8 cellular contexts compared by ENCODE assay signal in genomic region chrX:103215768-103216085, GRCh38. TPM values are rescaled to one million over a fixed set of nuclear protein-coding genes. Genes with fewer than 3 reads are reported as not detected.
DNase-seq lines count a peak whose midpoint lies in the region; ATAC-seq and TF ChIP-seq lines count a peak whose summit lies in the region.

No MANE protein-coding gene starts in this region.

- H3K36me3 Mint-ChIP-seq in chondrocyte (ENCODE audit: low read depth) (peaks cover 3% of the 10 kb centered on the region), mesothelial cell of epicardium (no peaks in the 10 kb centered on the region)

- peaks cover 3% of the 10 kb centered on the region for H3K9me3 Mint-ChIP-seq in chondrocyte (ENCODE audit: low read depth)
- H3K9me3 Mint-ChIP-seq in mesothelial cell of epicardium, result peaks cover 9% of the 10 kb centered on the region

- ATAC-seq in GM21576 (IDR thresholded peaks at IDR 0.05; ENCODE audit: unreplicated experiment), result no peak

- H3K4me1 Mint-ChIP-seq in chondrocyte (ENCODE audit: low read depth) (peaks cover 7% of the 10 kb centered on the region), mesothelial cell of epicardium (peaks cover 9% of the 10 kb centered on the region)

- H3K27me3 Mint-ChIP-seq in chondrocyte (ENCODE audit: low read depth) (no peaks in the 10 kb centered on the region), mesothelial cell of epicardium (ENCODE audit: low read depth) (no peaks in the 10 kb centered on the region)

- H3K4me3 Mint-ChIP-seq in chondrocyte (ENCODE audit: unreplicated experiment) (peak overlapping the region; percentile 73), mesothelial cell of epicardium (peak overlapping the region; percentile 81)

- H3K27ac Mint-ChIP-seq in chondrocyte (ENCODE audit: unreplicated experiment) (peak overlapping the region; percentile 63), mesothelial cell of epicardium (peak overlapping the region; percentile 94)

- peak overlapping the region; percentile 66 for H3K4me3 ChIP-seq in GM12865 (ENCODE audit: low read depth, low read length)

- DNase-seq in GM12865 (ENCODE audit: low read depth), result no peak
- peak; percentile 69 for DNase-seq in NCI-H1092 treated with DMSO at 0.1 percent for 48 hours (lab: John Stamatoyannopoulos, UW)
- DNase-seq in chondrocyte (ENCODE audit: low spot score), result no peak
- peak in 1 of 2 experiments; percentile 51 for DNase-seq in mesothelial cell of epicardium (ENCODE audit: low spot score in 2 of 2, unreplicated experiment in 2 of 2)
- peak; percentile 43 for DNase-seq in ureter (ENCODE audit: low spot score)
- no peak for DNase-seq in EL
- no peak for DNase-seq in NOMO-1 treated with DMSO at 0.1 percent for 48 hours (lab: John Stamatoyannopoulos, UW; ENCODE audit: unreplicated experiment)

- TF ChIP-seq CTCF in GM12865 (IDR thresholded peaks at IDR 0.05; ENCODE audit: insufficient read depth, low read depth, low read length, missing control alignments), result no peak
- no peak for TF ChIP-seq CTCF in chondrocyte (IDR thresholded peaks at IDR 0.05)
- TF ChIP-seq CTCF in mesothelial cell of epicardium (IDR thresholded peaks at IDR 0.05; ENCODE audit: unreplicated experiment), result no peak

RNA-seq across cellular contexts. Expression of gene BEX4, which starts 0.8 kb away (rescaled TPM):
- total RNA-seq in chondrocyte (40.2 to 46.1 TPM (median 45.3 TPM) in 3 replicates), mesothelial cell of epicardium (73.2 to 82.2 TPM (median 74.3 TPM) in 3 replicates), ureter (51.2 TPM)

RNA-seq across cellular contexts. Expression of gene TCEAL8, which starts 39.2 kb away (rescaled TPM):
- total RNA-seq in chondrocyte (81.0 to 94.3 TPM (median 84.3 TPM) in 3 replicates), mesothelial cell of epicardium (71.0 to 79.2 TPM (median 73.7 TPM) in 3 replicates), ureter (54.7 TPM)

Comparison
In these comparisons a context has a peak if more than half of its experiments do, and no peak if none do; other contexts are left out.
1. DNase-seq: peak in NCI-H1092 treated with DMSO at 0.1 percent for 48 hours (single experiment) and ureter (single experiment); none in GM12865 (single experiment), chondrocyte (single experiment), EL (single experiment) and NOMO-1 treated with DMSO at 0.1 percent for 48 hours (single experiment).